Comparison of ENCODE assay signal across 8 cellular contexts in the genomic region with DNA sequence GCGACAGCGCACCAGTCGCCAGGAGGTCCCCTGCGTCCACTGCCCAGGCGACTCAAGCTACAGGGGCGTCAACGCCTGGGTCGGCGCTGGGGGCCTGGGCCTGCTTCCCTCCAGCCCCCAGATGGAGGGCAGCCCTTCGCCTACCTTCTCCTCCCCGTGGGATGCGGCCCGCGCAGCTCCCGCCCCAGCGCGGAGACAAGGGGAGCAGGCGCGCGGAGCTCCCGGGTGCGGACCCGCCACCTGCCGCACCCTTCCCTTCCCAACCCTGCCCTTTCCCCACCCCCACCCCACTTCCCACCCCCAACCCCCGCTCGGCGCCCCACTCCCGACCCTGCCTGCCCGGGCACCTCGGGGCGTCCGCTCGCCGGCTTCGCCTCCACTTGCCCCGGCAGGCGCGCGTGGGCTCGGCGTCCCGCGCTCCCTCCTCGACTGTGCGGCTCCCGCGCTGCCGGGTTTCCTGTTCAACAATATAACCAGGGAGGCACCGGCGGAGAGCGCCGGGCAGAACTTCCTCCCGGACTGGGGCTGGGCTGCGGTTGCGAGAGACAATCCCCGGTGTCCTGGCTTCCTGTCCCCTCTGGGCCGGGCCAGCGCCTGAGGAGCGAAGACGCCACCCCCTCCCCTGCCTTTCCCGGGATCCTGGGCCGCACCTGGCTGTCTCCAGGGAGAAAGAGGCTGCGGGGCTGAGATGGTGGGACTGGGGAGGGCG. TPM values are rescaled to one million over a fixed set of nuclear protein-coding genes. Genes with fewer than 3 reads are reported as not detected.
DNase-seq lines count a peak whose midpoint lies in the region; ATAC-seq and TF ChIP-seq lines count a peak whose summit lies in the region.

A gene with protein sequence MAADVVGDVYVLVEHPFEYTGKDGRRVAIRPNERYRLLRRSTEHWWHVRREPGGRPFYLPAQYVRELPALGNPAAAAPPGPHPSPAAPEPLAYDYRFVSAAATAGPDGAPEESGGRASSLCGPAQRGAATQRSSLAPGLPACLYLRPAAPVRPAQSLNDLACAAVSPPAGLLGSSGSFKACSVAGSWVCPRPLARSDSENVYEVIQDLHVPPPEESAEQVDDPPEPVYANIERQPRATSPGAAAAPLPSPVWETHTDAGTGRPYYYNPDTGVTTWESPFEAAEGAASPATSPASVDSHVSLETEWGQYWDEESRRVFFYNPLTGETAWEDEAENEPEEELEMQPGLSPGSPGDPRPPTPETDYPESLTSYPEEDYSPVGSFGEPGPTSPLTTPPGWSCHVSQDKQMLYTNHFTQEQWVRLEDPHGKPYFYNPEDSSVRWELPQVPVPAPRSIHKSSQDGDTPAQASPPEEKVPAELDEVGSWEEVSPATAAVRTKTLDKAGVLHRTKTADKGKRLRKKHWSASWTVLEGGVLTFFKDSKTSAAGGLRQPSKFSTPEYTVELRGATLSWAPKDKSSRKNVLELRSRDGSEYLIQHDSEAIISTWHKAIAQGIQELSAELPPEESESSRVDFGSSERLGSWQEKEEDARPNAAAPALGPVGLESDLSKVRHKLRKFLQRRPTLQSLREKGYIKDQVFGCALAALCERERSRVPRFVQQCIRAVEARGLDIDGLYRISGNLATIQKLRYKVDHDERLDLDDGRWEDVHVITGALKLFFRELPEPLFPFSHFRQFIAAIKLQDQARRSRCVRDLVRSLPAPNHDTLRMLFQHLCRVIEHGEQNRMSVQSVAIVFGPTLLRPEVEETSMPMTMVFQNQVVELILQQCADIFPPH (minus strand): TSS at position 466 of the 709 bp plus-strand sequence. CDS start 2,591 bp downstream, outside the sequence.

- H3K27ac ChIP-seq in GM23248 (no peak within 1 kb of the TSS), esophagus squamous epithelium (peak within 1 kb of the TSS; percentile 88 to 96 (median 93))

- H3K4me1 Mint-ChIP-seq in natural killer cell, result peaks cover 13 to 36% of the 10 kb centered on the region in 2 donors

- H3K9me3 ChIP-seq in GM23248 (ENCODE audit: low read depth) (no peaks in the 10 kb centered on the region), esophagus squamous epithelium (no peaks in the 10 kb centered on the region)

- peak within 1 kb of the TSS; percentile 88 for H3K4me2 ChIP-seq in GM23248 (ENCODE audit: unreplicated experiment)

- H2AFZ ChIP-seq in GM23248, result peak within 1 kb of the TSS; percentile 56; the same call in 1 of the 2 replicates

- intact Hi-C loops in T-helper 2 cell treated with Interferon-gamma antibody and Interleukin-4, amounts not matched to agents 100 ng/mL and 5 ng/mL, for 36 hours (cut with micrococcal nuclease), result no loop called here
- intact Hi-C loops in esophagus squamous epithelium (cut with DNase I) (no loop called here), natural killer cell (cut with micrococcal nuclease) (no loop called here)

- H3K27me3 Mint-ChIP-seq in natural killer cell (ENCODE audit: low read depth in 2 of 2), result no peaks in the 10 kb centered on the region

- H3K36me3 Mint-ChIP-seq in natural killer cell, result no peaks in the 10 kb centered on the region

- peaks cover 9% of the 10 kb centered on the region for H3F3A ChIP-seq in GM23248 (ENCODE audit: insufficient read depth)

- no peaks in the 10 kb centered on the region for H4K20me1 ChIP-seq in GM23248 (ENCODE audit: insufficient read depth)

- TF ChIP-seq CTCF in esophagus squamous epithelium (IDR thresholded peaks at IDR 0.05), result no peak
- TF ChIP-seq CTCF in natural killer cell (IDR thresholded peaks at IDR 0.05), result no peak

- H3K27me3 ChIP-seq in GM23248 (replicated peaks; ENCODE audit: insufficient read depth), result peaks cover 24% of the 10 kb centered on the region
- peaks cover 0 to 47% (median 0%) of the 10 kb centered on the region in 4 donors for H3K27me3 ChIP-seq in esophagus squamous epithelium

- no peaks in the 10 kb centered on the region for H3K9me2 ChIP-seq in GM23248 (ENCODE audit: insufficient read depth)

- H3K4me3 ChIP-seq in GM23248, result peak within 1 kb of the TSS; percentile 67
- peak within 1 kb of the TSS; percentile 34 to 81 (median 67) for H3K4me3 ChIP-seq in esophagus squamous epithelium

- peak within 1 kb of the TSS; percentile 93 for H3K4me3 Mint-ChIP-seq in natural killer cell

- H3K9me3 Mint-ChIP-seq in natural killer cell, result no peaks in the 10 kb centered on the region

- H3K9ac ChIP-seq in GM23248, result peak within 1 kb of the TSS; percentile 58

- in situ Hi-C loops in GM23248 (cut with MboI), result no loop called here

- ATAC-seq in natural killer cell (no peak), HG02870 (IDR thresholded peaks at IDR 0.05; ENCODE audit: unreplicated experiment) (no peak), GM19324 (IDR thresholded peaks at IDR 0.05; ENCODE audit: low FRiP score, unreplicated experiment) (no peak), HG02623 (IDR thresholded peaks at IDR 0.05; ENCODE audit: unreplicated experiment) (no peak)

- H3K79me2 ChIP-seq in GM23248 (ENCODE audit: insufficient read depth), result no peaks in the 10 kb centered on the region

- peak within 1 kb of the TSS; percentile 74 to 83 for H3K27ac Mint-ChIP-seq in natural killer cell

- peak in 2 of 4 donors; percentile 23 to 43 for TF ChIP-seq POLR2A in esophagus squamous epithelium (IDR thresholded peaks at IDR 0.05)

- H3K4me1 ChIP-seq in GM23248 (ENCODE audit: insufficient read depth) (0 out of 2 replicates have a peak, but pooled peaks cover 4% of the 10 kb centered on the region), esophagus squamous epithelium (peaks cover 51 to 63% (median 52%) of the 10 kb centered on the region in 3 donors)

- WGBS in GM23248 (ENCODE audit: low coverage in 1 of 2, low lambda C conversion rate in 2 of 2, missing lambda C conversion rate in 2 of 2), 2 experiments, result 2 to 3% methylated on average over 22 to 59 of the region's 64 CpGs
- 0 to 4% methylated on average over 2 to 14 of the region's 64 CpGs for WGBS in esophagus squamous epithelium, 2 donors

- no peak for DNase-seq in A172 (ENCODE audit: low spot score)
- DNase-seq in GM23248, result peak; percentile 52
- no peak for DNase-seq in esophagus squamous epithelium (lab: John Stamatoyannopoulos, UW)
- DNase-seq in natural killer cell, result no peak

- H3K36me3 ChIP-seq in GM23248 (ENCODE audit: low read depth) (no peaks in the 10 kb centered on the region), esophagus squamous epithelium (peaks cover 9 to 52% (median 18%) of the 10 kb centered on the region in 3 donors)

RNA-seq across cellular contexts. Expression of the gene that starts here (rescaled TPM):
- 9.5 and 17.8 TPM in 2 replicates for total RNA-seq in A172 (2014; rRNA removed; shearing (Covaris generic))
- total RNA-seq in GM23248 (2014; rRNA removed; shearing (Covaris generic)), result 1.3 and 3.4 TPM in 2 replicates
- 0.33 and 0.59 TPM in 2 replicates for polyA plus RNA-seq in GM23248 (2016; fragmentation: Nextera tagmentation; extraction: Ambion mirVana)
- 74.4 and 80.9 TPM in 2 replicates for total RNA-seq in T-helper 2 cell treated with Interferon-gamma antibody and Interleukin-4, amounts not matched to agents 100 ng/mL and 5 ng/mL, for 36 hours
- total RNA-seq in esophagus squamous epithelium (100 to 1,000 TPM in 2 of 4 donors, 10 to 100 TPM in 2; 37.7 to 146 (median 103) TPM), natural killer cell (100 to 1,000 TPM; 125 to 141 (median 126) TPM)
